Comparison of ENCODE assay signal across 1 cellular context in genomic region chr1:24894002-24894401, GRCh38.
TF ChIP-seq lines count a peak whose summit lies in the region.

No MANE protein-coding gene starts in this region.

TF ChIP-seq in GM12878, 131 proteins besides CTCF, POLR2A, EP300 and RAD21:
- TF ChIP-seq, protein P1, sequence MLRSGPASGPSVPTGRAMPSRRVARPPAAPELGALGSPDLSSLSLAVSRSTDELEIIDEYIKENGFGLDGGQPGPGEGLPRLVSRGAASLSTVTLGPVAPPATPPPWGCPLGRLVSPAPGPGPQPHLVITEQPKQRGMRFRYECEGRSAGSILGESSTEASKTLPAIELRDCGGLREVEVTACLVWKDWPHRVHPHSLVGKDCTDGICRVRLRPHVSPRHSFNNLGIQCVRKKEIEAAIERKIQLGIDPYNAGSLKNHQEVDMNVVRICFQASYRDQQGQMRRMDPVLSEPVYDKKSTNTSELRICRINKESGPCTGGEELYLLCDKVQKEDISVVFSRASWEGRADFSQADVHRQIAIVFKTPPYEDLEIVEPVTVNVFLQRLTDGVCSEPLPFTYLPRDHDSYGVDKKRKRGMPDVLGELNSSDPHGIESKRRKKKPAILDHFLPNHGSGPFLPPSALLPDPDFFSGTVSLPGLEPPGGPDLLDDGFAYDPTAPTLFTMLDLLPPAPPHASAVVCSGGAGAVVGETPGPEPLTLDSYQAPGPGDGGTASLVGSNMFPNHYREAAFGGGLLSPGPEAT (IDR thresholded peaks at IDR 0.05; ENCODE audit: low read depth), result peak; percentile 50; the same call in 1 of the 2 replicates
- TF ChIP-seq, protein P2, sequence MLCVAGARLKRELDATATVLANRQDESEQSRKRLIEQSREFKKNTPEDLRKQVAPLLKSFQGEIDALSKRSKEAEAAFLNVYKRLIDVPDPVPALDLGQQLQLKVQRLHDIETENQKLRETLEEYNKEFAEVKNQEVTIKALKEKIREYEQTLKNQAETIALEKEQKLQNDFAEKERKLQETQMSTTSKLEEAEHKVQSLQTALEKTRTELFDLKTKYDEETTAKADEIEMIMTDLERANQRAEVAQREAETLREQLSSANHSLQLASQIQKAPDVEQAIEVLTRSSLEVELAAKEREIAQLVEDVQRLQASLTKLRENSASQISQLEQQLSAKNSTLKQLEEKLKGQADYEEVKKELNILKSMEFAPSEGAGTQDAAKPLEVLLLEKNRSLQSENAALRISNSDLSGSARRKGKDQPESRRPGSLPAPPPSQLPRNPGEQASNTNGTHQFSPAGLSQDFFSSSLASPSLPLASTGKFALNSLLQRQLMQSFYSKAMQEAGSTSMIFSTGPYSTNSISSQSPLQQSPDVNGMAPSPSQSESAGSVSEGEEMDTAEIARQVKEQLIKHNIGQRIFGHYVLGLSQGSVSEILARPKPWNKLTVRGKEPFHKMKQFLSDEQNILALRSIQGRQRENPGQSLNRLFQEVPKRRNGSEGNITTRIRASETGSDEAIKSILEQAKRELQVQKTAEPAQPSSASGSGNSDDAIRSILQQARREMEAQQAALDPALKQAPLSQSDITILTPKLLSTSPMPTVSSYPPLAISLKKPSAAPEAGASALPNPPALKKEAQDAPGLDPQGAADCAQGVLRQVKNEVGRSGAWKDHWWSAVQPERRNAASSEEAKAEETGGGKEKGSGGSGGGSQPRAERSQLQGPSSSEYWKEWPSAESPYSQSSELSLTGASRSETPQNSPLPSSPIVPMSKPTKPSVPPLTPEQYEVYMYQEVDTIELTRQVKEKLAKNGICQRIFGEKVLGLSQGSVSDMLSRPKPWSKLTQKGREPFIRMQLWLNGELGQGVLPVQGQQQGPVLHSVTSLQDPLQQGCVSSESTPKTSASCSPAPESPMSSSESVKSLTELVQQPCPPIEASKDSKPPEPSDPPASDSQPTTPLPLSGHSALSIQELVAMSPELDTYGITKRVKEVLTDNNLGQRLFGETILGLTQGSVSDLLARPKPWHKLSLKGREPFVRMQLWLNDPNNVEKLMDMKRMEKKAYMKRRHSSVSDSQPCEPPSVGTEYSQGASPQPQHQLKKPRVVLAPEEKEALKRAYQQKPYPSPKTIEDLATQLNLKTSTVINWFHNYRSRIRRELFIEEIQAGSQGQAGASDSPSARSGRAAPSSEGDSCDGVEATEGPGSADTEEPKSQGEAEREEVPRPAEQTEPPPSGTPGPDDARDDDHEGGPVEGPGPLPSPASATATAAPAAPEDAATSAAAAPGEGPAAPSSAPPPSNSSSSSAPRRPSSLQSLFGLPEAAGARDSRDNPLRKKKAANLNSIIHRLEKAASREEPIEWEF (IDR thresholded peaks at IDR 0.05; ENCODE audit: insufficient replicate concordance, low read depth, low read length), result no peak
- TF ChIP-seq JUND (IDR thresholded peaks at IDR 0.05; ENCODE audit: low read depth, low read length), result no peak
- TF ChIP-seq POU2F2 (IDR thresholded peaks at IDR 0.05; ENCODE audit: borderline replicate concordance, low read depth, low read length), result no peak
- peak; percentile 29; the same call in 1 of the 2 replicates for TF ChIP-seq SPI1 (IDR thresholded peaks at IDR 0.05; ENCODE audit: borderline replicate concordance, insufficient read depth, low read depth, low read length)
- TF ChIP-seq LARP7 (IDR thresholded peaks at IDR 0.05), result no peak
